Comparison of ENCODE assay signal across 1 cellular context in genomic region chr3:72275296-72275820, GRCh38.
TF ChIP-seq lines count a peak whose summit lies in the region.

No MANE protein-coding gene starts in this region.

TF ChIP-seq in WTC11, 78 proteins besides CTCF, POLR2A, EP300 and RAD21 (continued from another document):
- TF ChIP-seq STAT6 (CRISPR knock-in tag; conservative IDR thresholded peaks at IDR 0.05; ENCODE audit: low read depth) (no peak), SMAD3 (CRISPR knock-in tag; IDR thresholded peaks at IDR 0.05; ENCODE audit: borderline replicate concordance) (no peak), CDX4 (CRISPR knock-in tag; IDR thresholded peaks at IDR 0.05; ENCODE audit: borderline replicate concordance) (no peak), TEAD4 (CRISPR knock-in tag; IDR thresholded peaks at IDR 0.05) (no peak), ZNF396 (CRISPR knock-in tag; IDR thresholded peaks at IDR 0.05; ENCODE audit: borderline replicate concordance) (no peak)
TF ChIP-seq in WTC11: peak in this region for 0.
